In the genomic region with DNA sequence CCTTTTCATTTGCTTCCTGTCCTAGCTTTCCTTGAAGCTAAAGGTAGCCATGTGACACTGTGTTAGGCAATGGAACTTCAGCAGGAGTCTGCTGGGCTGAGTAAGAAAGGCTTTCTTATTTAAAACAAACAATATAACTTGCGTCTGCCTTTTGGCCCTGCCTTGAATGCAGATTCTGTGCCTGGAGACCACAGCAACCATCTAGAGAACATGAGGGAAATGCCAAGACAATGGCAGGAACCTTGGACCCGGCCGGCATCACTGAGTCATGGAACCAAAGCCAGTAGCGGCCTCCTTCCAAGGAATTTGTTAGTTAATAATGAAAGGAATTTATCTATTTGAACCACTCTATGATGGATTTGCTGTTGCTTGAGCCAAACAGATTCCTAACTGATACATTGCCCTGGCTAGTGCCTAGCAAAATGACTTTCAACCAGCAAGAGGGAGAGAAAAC, we compare ENCODE assay signal across 12 cellular contexts.
DNase-seq lines count a peak whose midpoint lies in the region; ATAC-seq and TF ChIP-seq lines count a peak whose summit lies in the region.
"Had no signal": no experiment of that assay in that cellular context is flagged by ENCODE, and none has a peak within 500 bp of the region (broad histone marks: within the 10 kb centered on the region; RNA-seq: fewer than 3 reads in every experiment).

No MANE protein-coding gene starts in this region.

- H3K4me3 ChIP-seq in astrocyte of the spinal cord (ENCODE audit: low read depth, low read length) (no peak overlapping the region), stomach (no peak overlapping the region)

- ATAC-seq in GM21526 (IDR thresholded peaks at IDR 0.05; ENCODE audit: low FRiP score, unreplicated experiment) = no peak
- no peak for ATAC-seq in GM21515 (IDR thresholded peaks at IDR 0.05; ENCODE audit: unreplicated experiment)
- ATAC-seq: activated naive CD8-positive, alpha-beta T cell treated with anti-CD3 and anti-CD28 coated beads, Interleukin-2, amount 50 U/mL, for 24 hours had no signal

- no peak for TF ChIP-seq CTCF in astrocyte of the spinal cord (IDR thresholded peaks at IDR 0.05; ENCODE audit: low read depth, low read length)
- no peak for TF ChIP-seq CTCF in stomach (IDR thresholded peaks at IDR 0.05)

- intact Hi-C loops in stomach (cut with DNase I; ENCODE audit: low total_unique reads) = no loop called here

- no peak for TF ChIP-seq EP300 in stomach (IDR thresholded peaks at IDR 0.05)

- peaks cover 0 to 6% (median 0%) of the 10 kb centered on the region in 4 donors for H3K4me1 ChIP-seq in stomach

- no peaks in the 10 kb centered on the region for H3K9me3 ChIP-seq in stomach

- H3K27ac ChIP-seq in stomach = peak overlapping the region in 4 of 5 donors; percentile 7 to 49 (median 29)

- peak; percentile 4 for DNase-seq in GM04504 (ENCODE audit: low read depth)
- DNase-seq in astrocyte of the spinal cord (ENCODE audit: low read depth, low spot score) = peak; percentile 90
- peak; percentile 55 for DNase-seq in islet precursor cell
- DNase-seq in stomach = no peak
- DNase-seq in NCI-H146 (lab: John Stamatoyannopoulos, UW) = no peak
- DNase-seq in iPS-NIHi7 (ENCODE audit: extremely low spot score) = no peak
- DNase-seq: activated naive CD8-positive, alpha-beta T cell treated with anti-CD3 and anti-CD28 coated beads, Interleukin-2, amount 50 U/mL, for 24 hours; endodermal cell; H9; NCI-H345 had no signal

- in situ Hi-C loops in astrocyte of the spinal cord (cut with HindIII; ENCODE audit: low sequenced_read_pairs) = no loop called here

- WGBS in stomach, 5 donors = 51 to 81% (median 70%) methylated on average over 4 of the region's 4 CpGs

- H3K36me3 ChIP-seq in stomach = no peaks in the 10 kb centered on the region

- TF ChIP-seq POLR2A in stomach (IDR thresholded peaks at IDR 0.05) = no peak

- H3K27me3 ChIP-seq in stomach = no peaks in the 10 kb centered on the region

Comparison
In these comparisons a context has a peak if more than half of its experiments do, and no peak if none do; other contexts are left out.
1. DNase-seq: peak in GM04504 (single experiment), astrocyte of the spinal cord (single experiment) and islet precursor cell (single experiment); none in stomach (single experiment), NCI-H146 (single experiment) and iPS-NIHi7 (single experiment).